In genomic region chr6:21381336-21381963, GRCh38 we compare ENCODE assay signal across 15 cellular contexts.
DNase-seq lines count a peak whose midpoint lies in the region; ATAC-seq, FAIRE-seq and TF ChIP-seq lines count a peak whose summit lies in the region.
"Had no signal": no experiment of that assay in that cellular context is flagged by ENCODE, and none has a peak within 500 bp of the region (broad histone marks: within the 10 kb centered on the region; RNA-seq: fewer than 3 reads in every experiment).

No MANE protein-coding gene starts in this region.

- TF ChIP-seq EP300 in A549 (IDR thresholded peaks at IDR 0.05), result peak in 1 of 2 experiments; percentile 32; a peak in 1 of 5 replicates

- H4K20me1 ChIP-seq in PC-9 (ENCODE audit: insufficient read depth), result no peaks in the 10 kb centered on the region
- no peaks in the 10 kb centered on the region for H4K20me1 ChIP-seq in hepatocyte (ENCODE audit: insufficient read depth, poor library complexity, severe bottlenecking)

- H3K27ac ChIP-seq in A549, result peak overlapping the region; percentile 57 to 78
- H3K27ac ChIP-seq in PC-9, result peak overlapping the region; percentile 93
- H3K27ac ChIP-seq in hepatocyte, result peak overlapping the region; percentile 56
- H3K27ac ChIP-seq: ovary, spleen had no signal

- CTCF ChIA-PET in A549 (lab: Yijun Ruan, JAX) (no interaction called here), PC-9 (lab: Charles Lee) (no interaction called here)

- H3F3A ChIP-seq in PC-9 (ENCODE audit: insufficient read depth, low read depth), result peaks cover 12% of the 10 kb centered on the region

- no peak for TF ChIP-seq RAD21 in A549 (conservative IDR thresholded peaks at IDR 0.05 in 1 of 2, IDR thresholded peaks at IDR 0.05 in 1 of 2)

- H3K4me1 ChIP-seq in A549 (peaks cover 26% of the 10 kb centered on the region), PC-9 (replicated peaks; ENCODE audit: insufficient read depth) (peaks cover 58% of the 10 kb centered on the region), hepatocyte (ENCODE audit: insufficient read depth) (peaks cover 6% of the 10 kb centered on the region)
- H3K4me1 ChIP-seq: spleen had no signal

- H3K27me3 ChIP-seq in PC-9 (ENCODE audit: insufficient read depth, low read depth), result no peaks in the 10 kb centered on the region
- no peaks in the 10 kb centered on the region for H3K27me3 ChIP-seq in hepatocyte
- H3K27me3 ChIP-seq: ovary, spleen had no signal

- no peak for TF ChIP-seq POLR2A in A549 (IDR thresholded peaks at IDR 0.05; ENCODE audit: low read length)

- DNase-seq in A549 (ENCODE audit: low read depth in 1 of 2, low spot score in 1 of 2), result peak in 1 of 2 experiments; percentile 31
- peak; percentile 71 for DNase-seq in HT-29 (ENCODE audit: low spot score)
- DNase-seq in PC-9, result peak; percentile 59 to 91
- peak; percentile 28 for DNase-seq in hepatocyte (ENCODE audit: low spot score)
- no peak for DNase-seq in stimulated activated naive CD4-positive, alpha-beta T cell (lab: John Stamatoyannopoulos, UW)
- DNase-seq in SHP77 treated with DMSO at 0.1 percent for 48 hours (lab: John Stamatoyannopoulos, UW), result no peak
- DNase-seq: activated CD4-positive, alpha-beta T cell treated with anti-CD3 and anti-CD28 coated beads for 1 hour; activated T-cell treated with anti-CD3 and anti-CD28 coated beads, Interleukin-2, amount 50 U/mL, for 24 hours; midbrain; NCI-H1930; ovary; spleen; SW 1271 had no signal

- H3K4me2 ChIP-seq in A549 (peak overlapping the region; percentile 52), PC-9 (peak overlapping the region; percentile 66), hepatocyte (no peak overlapping the region)

- H3K36me3 ChIP-seq in PC-9 (ENCODE audit: low read depth) (no peaks in the 10 kb centered on the region), hepatocyte (replicated peaks; ENCODE audit: insufficient read depth, low read depth) (no peaks in the 10 kb centered on the region)
- H3K36me3 ChIP-seq: ovary, spleen had no signal

- POLR2A ChIA-PET in A549 (lab: Yijun Ruan, JAX), result interaction anchor here (0.5 to 0.6 kb wide), 2 partner anchors 9 to 10 kb away, joined by 3 to 11 read pairs; no protein-coding TSS in a partner anchor
- POLR2A ChIA-PET in PC-9 (lab: Charles Lee; ENCODE audit: unreplicated experiment), result interaction anchor here (0.5 kb wide), 1 partner anchor 181 kb away, joined by 3 read pairs; no protein-coding TSS in a partner anchor

- no peak for TF ChIP-seq CTCF in A549 (IDR thresholded peaks at IDR 0.05)
- no peak for TF ChIP-seq CTCF in PC-9 (conservative IDR thresholded peaks at IDR 0.05)
- no peak for TF ChIP-seq CTCF in hepatocyte (IDR thresholded peaks at IDR 0.05; ENCODE audit: poor library complexity)

- H2AFZ ChIP-seq in PC-9 (0 out of 2 replicates have a peak overlapping the region, but pooled peaks have one; percentile 31), hepatocyte (no peak overlapping the region)

- H3K9me2 ChIP-seq in PC-9 (ENCODE audit: insufficient read depth), result no peaks in the 10 kb centered on the region
- H3K9me2 ChIP-seq in hepatocyte (replicated peaks; ENCODE audit: insufficient read depth), result no peaks in the 10 kb centered on the region

- intact Hi-C loops in PC-9 (cut with micrococcal nuclease; ENCODE audit: unreplicated experiment), result loop anchor here (1.0 to 10.0 kb wide), 3 partner anchors 159 to 359 kb away; no protein-coding TSS in a partner anchor

- H3K79me2 ChIP-seq in PC-9 (ENCODE audit: low read depth), result no peaks in the 10 kb centered on the region
- H3K79me2 ChIP-seq in hepatocyte, result no peaks in the 10 kb centered on the region

- no peak for FAIRE-seq in A549 (lab: Jason Lieb, UNC)

- H3K9me3 ChIP-seq in A549, result no peaks in the 10 kb centered on the region
- H3K9me3 ChIP-seq in PC-9 (ENCODE audit: insufficient read depth, low read depth), result no peaks in the 10 kb centered on the region
- no peaks in the 10 kb centered on the region for H3K9me3 ChIP-seq in hepatocyte (ENCODE audit: low read depth)
- H3K9me3 ChIP-seq: ovary, spleen had no signal

- ATAC-seq in A549 (0 out of 6 replicates have a peak, but pooled peaks of 1 of the 2 experiments have one; percentile 43), GM21526 (IDR thresholded peaks at IDR 0.05; ENCODE audit: low FRiP score, unreplicated experiment) (no peak), HG02970 (IDR thresholded peaks at IDR 0.05; ENCODE audit: low FRiP score, unreplicated experiment) (no peak)

- BruUV-seq in PC-9 (replicated peaks; lab: Mats Ljungman, UMichigan), result no TSS peak

- H3K4me3 ChIP-seq in A549 (no peak overlapping the region), PC-9 (no peak overlapping the region), hepatocyte (no peak overlapping the region)
- H3K4me3 ChIP-seq: ovary, spleen had no signal

- WGBS in A549 (ENCODE audit: missing lambda C conversion rate), result 33% methylated on average over 3 of the region's 3 CpGs
- WGBS in hepatocyte (ENCODE audit: low lambda C conversion rate, missing lambda C conversion rate), result 53% methylated on average over 3 of the region's 3 CpGs

TF ChIP-seq in A549, 52 proteins besides CTCF, POLR2A, EP300 and RAD21:
- TF ChIP-seq HMGXB4 (CRISPR knock-in tag; IDR thresholded peaks at IDR 0.05; ENCODE audit: borderline replicate concordance) (no peak), CEBPB (IDR thresholded peaks at IDR 0.05) (peak in 1 of 2 experiments; percentile 36; a peak in 1 of 4 replicates), RNF2 (IDR thresholded peaks at IDR 0.05; ENCODE audit: borderline replicate concordance, low read depth) (no peak)

Comparison
In these comparisons a context has a peak if more than half of its experiments do, and no peak if none do; other contexts are left out.
1. DNase-seq: peak in HT-29 (single experiment), PC-9 (2 of 2) and hepatocyte (single experiment); none in stimulated activated naive CD4-positive, alpha-beta T cell (0 of 6) and SHP77 treated with DMSO at 0.1 percent for 48 hours (single experiment).
2. Peak in every context shown above with its lines, with median percentiles within 50 percentile points of each other: H3K27ac ChIP-seq.